1 cellular context compared by ENCODE assay signal in genomic region chr1:161177112-161177935, GRCh38.
A peak's percentile ranks its signal among the peaks of the same experiment; 100 is the strongest.
TF ChIP-seq lines count a peak whose summit lies in the region.

Gene B4GALT3, minus strand, starts transcription at chr1:161177507. Its CDS starts 1,447 bp downstream, at chr1:161176060.

TF ChIP-seq in HepG2, 621 proteins besides CTCF, POLR2A, EP300 and RAD21 (continued from another document and continues in another):
- TF ChIP-seq THYN1 (CRISPR knock-in tag; IDR thresholded peaks at IDR 0.05; ENCODE audit: borderline replicate concordance, low read depth) = 0 out of 2 replicates have a peak, but pooled peaks have one; percentile 28
- no peak for TF ChIP-seq CHD2 (IDR thresholded peaks at IDR 0.05; ENCODE audit: low read depth, low read length)
- TF ChIP-seq MTA1 (CRISPR knock-in tag; IDR thresholded peaks at IDR 0.05; ENCODE audit: borderline replicate concordance) = 0 out of 2 replicates have a peak, but pooled peaks have one; percentile 28
- TF ChIP-seq ZBTB7B (CRISPR knock-in tag; IDR thresholded peaks at IDR 0.05) = peak; percentile 94
- TF ChIP-seq, protein P1, sequence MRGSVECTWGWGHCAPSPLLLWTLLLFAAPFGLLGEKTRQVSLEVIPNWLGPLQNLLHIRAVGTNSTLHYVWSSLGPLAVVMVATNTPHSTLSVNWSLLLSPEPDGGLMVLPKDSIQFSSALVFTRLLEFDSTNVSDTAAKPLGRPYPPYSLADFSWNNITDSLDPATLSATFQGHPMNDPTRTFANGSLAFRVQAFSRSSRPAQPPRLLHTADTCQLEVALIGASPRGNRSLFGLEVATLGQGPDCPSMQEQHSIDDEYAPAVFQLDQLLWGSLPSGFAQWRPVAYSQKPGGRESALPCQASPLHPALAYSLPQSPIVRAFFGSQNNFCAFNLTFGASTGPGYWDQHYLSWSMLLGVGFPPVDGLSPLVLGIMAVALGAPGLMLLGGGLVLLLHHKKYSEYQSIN (CRISPR knock-in tag; IDR thresholded peaks at IDR 0.05; ENCODE audit: borderline replicate concordance) = no peak
- TF ChIP-seq TOPORS (CRISPR knock-in tag; IDR thresholded peaks at IDR 0.05) = no peak
- TF ChIP-seq POLR2AphosphoS2 (IDR thresholded peaks at IDR 0.05; ENCODE audit: low read depth, low read length) = no peak
- TF ChIP-seq KMT2B (CRISPR knock-in tag; IDR thresholded peaks at IDR 0.05) = peak; percentile 68; the same call in 1 of the 2 replicates
- TF ChIP-seq ZFP36L2 (CRISPR knock-in tag; IDR thresholded peaks at IDR 0.05) = peak; percentile 71; the same call in 1 of the 2 replicates
- TF ChIP-seq ZNF550 (CRISPR knock-in tag; IDR thresholded peaks at IDR 0.05; ENCODE audit: borderline replicate concordance) = 0 out of 2 replicates have a peak, but pooled peaks have one; percentile 16
- peak; percentile 66 for TF ChIP-seq PATZ1 (CRISPR knock-in tag; IDR thresholded peaks at IDR 0.05)
- TF ChIP-seq MEF2D (CRISPR knock-in tag; IDR thresholded peaks at IDR 0.05) = 0 out of 2 replicates have a peak, but pooled peaks have one; percentile 50
- no peak for TF ChIP-seq ATF7 (IDR thresholded peaks at IDR 0.05)
- peak; percentile 77; the same call in 1 of the 2 replicates for TF ChIP-seq ATF7 (CRISPR knock-in tag; IDR thresholded peaks at IDR 0.05)
- TF ChIP-seq, protein P2, sequence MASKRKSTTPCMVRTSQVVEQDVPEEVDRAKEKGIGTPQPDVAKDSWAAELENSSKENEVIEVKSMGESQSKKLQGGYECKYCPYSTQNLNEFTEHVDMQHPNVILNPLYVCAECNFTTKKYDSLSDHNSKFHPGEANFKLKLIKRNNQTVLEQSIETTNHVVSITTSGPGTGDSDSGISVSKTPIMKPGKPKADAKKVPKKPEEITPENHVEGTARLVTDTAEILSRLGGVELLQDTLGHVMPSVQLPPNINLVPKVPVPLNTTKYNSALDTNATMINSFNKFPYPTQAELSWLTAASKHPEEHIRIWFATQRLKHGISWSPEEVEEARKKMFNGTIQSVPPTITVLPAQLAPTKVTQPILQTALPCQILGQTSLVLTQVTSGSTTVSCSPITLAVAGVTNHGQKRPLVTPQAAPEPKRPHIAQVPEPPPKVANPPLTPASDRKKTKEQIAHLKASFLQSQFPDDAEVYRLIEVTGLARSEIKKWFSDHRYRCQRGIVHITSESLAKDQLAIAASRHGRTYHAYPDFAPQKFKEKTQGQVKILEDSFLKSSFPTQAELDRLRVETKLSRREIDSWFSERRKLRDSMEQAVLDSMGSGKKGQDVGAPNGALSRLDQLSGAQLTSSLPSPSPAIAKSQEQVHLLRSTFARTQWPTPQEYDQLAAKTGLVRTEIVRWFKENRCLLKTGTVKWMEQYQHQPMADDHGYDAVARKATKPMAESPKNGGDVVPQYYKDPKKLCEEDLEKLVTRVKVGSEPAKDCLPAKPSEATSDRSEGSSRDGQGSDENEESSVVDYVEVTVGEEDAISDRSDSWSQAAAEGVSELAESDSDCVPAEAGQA (IDR thresholded peaks at IDR 0.05; ENCODE audit: low read depth) = peak; percentile 91
- TF ChIP-seq, protein P2 (CRISPR knock-in tag; IDR thresholded peaks at IDR 0.05; ENCODE audit: borderline replicate concordance) = no peak
- TF ChIP-seq TBP (CRISPR knock-in tag; IDR thresholded peaks at IDR 0.05) = no peak
- TF ChIP-seq, protein P3, sequence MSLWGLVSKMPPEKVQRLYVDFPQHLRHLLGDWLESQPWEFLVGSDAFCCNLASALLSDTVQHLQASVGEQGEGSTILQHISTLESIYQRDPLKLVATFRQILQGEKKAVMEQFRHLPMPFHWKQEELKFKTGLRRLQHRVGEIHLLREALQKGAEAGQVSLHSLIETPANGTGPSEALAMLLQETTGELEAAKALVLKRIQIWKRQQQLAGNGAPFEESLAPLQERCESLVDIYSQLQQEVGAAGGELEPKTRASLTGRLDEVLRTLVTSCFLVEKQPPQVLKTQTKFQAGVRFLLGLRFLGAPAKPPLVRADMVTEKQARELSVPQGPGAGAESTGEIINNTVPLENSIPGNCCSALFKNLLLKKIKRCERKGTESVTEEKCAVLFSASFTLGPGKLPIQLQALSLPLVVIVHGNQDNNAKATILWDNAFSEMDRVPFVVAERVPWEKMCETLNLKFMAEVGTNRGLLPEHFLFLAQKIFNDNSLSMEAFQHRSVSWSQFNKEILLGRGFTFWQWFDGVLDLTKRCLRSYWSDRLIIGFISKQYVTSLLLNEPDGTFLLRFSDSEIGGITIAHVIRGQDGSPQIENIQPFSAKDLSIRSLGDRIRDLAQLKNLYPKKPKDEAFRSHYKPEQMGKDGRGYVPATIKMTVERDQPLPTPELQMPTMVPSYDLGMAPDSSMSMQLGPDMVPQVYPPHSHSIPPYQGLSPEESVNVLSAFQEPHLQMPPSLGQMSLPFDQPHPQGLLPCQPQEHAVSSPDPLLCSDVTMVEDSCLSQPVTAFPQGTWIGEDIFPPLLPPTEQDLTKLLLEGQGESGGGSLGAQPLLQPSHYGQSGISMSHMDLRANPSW (CRISPR knock-in tag; IDR thresholded peaks at IDR 0.05; ENCODE audit: borderline replicate concordance) = peak; percentile 57; the same call in 1 of the 2 replicates
- TF ChIP-seq, protein P4, sequence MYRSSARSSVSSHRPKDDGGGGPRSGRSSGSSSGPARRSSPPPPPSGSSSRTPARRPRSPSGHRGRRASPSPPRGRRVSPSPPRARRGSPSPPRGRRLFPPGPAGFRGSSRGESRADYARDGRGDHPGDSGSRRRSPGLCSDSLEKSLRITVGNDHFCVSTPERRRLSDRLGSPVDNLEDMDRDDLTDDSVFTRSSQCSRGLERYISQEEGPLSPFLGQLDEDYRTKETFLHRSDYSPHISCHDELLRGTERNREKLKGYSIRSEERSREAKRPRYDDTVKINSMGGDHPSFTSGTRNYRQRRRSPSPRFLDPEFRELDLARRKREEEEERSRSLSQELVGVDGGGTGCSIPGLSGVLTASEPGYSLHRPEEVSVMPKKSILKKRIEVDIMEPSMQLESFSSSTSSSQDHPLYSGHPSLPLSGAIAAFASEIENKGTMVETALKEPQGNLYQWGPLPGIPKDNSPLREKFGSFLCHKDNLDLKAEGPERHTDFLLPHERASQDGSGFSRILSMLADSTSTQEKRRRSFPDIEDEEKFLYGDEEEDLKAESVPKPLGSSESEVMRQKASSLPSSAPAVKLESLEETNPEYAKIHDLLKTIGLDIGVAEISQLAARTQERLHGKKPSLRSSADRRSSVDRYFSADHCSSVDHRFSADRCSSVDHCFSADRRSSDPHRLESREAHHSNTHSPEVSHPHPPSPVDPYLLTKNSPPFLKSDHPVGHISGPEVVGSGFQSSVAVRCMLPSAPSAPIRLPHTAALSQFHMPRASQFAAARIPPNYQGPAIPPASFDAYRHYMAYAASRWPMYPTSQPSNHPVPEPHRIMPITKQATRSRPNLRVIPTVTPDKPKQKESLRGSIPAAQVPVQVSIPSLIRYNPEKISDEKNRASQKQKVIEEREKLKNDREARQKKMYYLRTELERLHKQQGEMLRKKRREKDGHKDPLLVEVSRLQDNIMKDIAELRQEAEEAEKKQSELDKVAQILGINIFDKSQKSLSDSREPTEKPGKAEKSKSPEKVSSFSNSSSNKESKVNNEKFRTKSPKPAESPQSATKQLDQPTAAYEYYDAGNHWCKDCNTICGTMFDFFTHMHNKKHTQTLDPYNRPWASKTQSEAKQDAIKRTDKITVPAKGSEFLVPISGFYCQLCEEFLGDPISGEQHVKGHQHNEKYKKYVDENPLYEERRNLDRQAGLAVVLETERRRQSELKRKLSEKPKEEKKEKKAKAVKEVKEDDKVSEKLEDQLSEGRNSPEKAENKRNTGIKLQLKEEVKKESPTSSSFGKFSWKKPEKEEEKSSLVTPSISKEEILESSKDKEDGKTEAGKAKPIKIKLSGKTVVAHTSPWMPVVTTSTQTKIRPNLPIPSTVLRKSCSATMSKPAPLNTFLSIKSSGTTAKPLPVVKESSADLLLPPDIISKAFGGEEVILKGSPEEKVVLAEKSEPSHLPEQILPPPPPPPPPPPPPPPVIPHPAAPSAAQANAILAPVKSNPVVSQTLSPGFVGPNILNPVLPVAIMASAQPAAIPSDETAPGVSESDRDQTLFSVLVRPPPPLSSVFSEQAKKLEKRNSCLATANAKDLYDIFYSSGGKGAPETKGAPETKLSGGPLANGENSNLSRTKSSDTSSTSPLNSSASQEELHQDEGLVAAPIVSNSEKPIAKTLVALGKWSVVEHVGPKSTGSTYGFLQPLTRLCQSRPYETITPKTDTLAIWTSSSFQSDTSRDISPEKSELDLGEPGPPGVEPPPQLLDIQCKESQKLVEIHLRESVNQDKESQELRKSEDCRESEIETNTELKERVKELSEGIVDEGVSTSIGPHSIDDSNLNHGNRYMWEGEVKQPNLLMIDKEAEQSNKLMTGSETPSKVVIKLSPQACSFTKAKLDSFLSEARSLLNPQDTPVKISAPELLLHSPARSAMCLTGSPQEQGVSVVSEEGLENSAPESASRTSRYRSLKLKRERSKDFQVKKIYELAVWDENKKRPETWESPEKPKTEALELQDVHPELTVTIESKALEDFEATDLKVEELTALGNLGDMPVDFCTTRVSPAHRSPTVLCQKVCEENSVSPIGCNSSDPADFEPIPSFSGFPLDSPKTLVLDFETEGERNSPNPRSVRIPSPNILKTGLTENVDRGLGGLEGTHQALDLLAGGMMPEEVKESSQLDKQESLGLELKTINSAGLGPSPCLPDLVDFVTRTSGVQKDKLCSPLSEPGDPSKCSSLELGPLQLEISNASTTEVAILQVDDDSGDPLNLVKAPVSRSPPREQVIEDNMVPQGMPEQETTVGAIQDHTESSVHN (CRISPR knock-in tag; IDR thresholded peaks at IDR 0.05) = peak; percentile 45; the same call in 1 of the 2 replicates
- TF ChIP-seq ATF4 (CRISPR knock-in tag; IDR thresholded peaks at IDR 0.05) = peak in 1 of 2 experiments; percentile 68; a peak in 2 of 4 replicates
- peak; percentile 87; the same call in 1 of the 2 replicates for TF ChIP-seq ZNF782 (CRISPR knock-in tag; IDR thresholded peaks at IDR 0.05; ENCODE audit: borderline replicate concordance)
- TF ChIP-seq ZNF564 (CRISPR knock-in tag; IDR thresholded peaks at IDR 0.05) = peak; percentile 42; the same call in 1 of the 2 replicates
- TF ChIP-seq ZBTB1 (CRISPR knock-in tag; IDR thresholded peaks at IDR 0.05; ENCODE audit: borderline replicate concordance) = no peak
- peak; percentile 75 for TF ChIP-seq SMAD3 (CRISPR knock-in tag; IDR thresholded peaks at IDR 0.05)
- TF ChIP-seq, protein P5, sequence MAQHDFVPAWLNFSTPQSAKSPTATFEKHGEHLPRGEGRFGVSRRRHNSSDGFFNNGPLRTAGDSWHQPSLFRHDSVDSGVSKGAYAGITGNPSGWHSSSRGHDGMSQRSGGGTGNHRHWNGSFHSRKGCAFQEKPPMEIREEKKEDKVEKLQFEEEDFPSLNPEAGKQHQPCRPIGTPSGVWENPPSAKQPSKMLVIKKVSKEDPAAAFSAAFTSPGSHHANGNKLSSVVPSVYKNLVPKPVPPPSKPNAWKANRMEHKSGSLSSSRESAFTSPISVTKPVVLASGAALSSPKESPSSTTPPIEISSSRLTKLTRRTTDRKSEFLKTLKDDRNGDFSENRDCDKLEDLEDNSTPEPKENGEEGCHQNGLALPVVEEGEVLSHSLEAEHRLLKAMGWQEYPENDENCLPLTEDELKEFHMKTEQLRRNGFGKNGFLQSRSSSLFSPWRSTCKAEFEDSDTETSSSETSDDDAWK (CRISPR knock-in tag; IDR thresholded peaks at IDR 0.05) = no peak
- peak; percentile 72 for TF ChIP-seq FOSL2 (CRISPR knock-in tag; IDR thresholded peaks at IDR 0.05)
- 0 out of 2 replicates have a peak, but pooled peaks have one; percentile 54 for TF ChIP-seq MIER3 (CRISPR knock-in tag; IDR thresholded peaks at IDR 0.05; ENCODE audit: borderline replicate concordance)
- peak; percentile 67; the same call in 1 of the 2 replicates for TF ChIP-seq BRD4 (CRISPR knock-in tag; IDR thresholded peaks at IDR 0.05)
- peak; percentile 75; the same call in 1 of the 2 replicates for TF ChIP-seq ZNF235 (CRISPR knock-in tag; IDR thresholded peaks at IDR 0.05; ENCODE audit: borderline replicate concordance)
- TF ChIP-seq, protein P6, sequence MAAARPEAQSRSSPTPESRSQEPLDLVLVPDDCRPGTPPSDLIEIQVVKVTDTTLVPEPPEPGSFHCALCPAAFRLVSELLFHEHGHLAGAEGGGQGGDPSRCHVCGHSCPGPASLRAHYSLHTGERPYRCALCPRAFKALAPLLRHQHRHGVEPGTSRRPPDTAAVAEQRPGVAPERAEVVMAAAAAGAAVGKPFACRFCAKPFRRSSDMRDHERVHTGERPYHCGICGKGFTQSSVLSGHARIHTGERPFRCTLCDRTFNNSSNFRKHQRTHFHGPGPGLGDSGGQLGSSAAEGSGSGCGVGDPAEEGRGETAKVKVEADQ (CRISPR knock-in tag; IDR thresholded peaks at IDR 0.05; ENCODE audit: borderline replicate concordance) = 0 out of 2 replicates have a peak, but pooled peaks have one; percentile 36
- TF ChIP-seq HOXA9 (CRISPR knock-in tag; IDR thresholded peaks at IDR 0.05; ENCODE audit: borderline replicate concordance) = no peak
- TF ChIP-seq SIX4 (CRISPR knock-in tag; IDR thresholded peaks at IDR 0.05) = peak; percentile 46; the same call in 1 of the 2 replicates
- TF ChIP-seq ZMYM3 (CRISPR knock-in tag; IDR thresholded peaks at IDR 0.05) = 0 out of 2 replicates have a peak, but pooled peaks have one; percentile 9
